ENCODE assay signal across 8 cellular contexts in the genomic region with DNA sequence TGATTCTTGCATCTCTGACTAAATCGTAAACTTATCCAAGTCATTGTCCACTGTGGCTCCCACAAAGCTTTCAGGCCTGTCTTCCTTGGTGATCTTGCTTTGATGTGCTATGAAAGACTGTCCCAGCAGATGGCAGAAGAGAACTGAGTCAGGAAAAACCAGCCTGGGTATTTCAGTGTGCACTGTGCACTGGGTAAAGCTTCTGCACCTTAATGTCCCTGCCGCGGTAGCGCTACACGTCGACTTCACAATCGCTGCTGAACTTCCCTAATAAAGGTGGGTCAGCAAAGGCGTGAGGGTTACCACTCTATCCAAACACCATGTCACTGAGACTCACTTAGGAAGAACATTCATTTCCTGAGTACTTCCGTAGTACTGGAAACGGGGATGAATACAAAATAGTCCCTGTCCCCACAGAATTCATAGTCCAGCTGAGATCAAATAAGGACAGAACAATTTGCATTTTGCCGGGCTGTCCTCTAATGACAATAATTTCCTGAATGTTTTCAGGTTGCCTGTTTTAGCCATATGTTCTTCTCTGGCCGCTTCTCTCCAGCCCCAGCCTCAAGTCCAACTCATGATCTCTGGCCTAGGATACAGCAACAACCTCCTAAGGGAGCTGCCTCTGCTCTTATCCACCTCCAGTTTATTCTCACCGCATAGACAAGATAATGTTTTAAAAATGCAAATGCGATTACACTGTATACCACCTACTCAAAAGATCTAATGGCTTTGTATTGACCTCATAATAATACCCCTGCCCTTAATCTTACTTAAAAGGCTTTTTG.
A peak's percentile ranks its signal among the peaks of the same experiment; 100 is the strongest.
DNase-seq lines count a peak whose midpoint lies in the region; ATAC-seq, FAIRE-seq and TF ChIP-seq lines count a peak whose summit lies in the region.

No MANE protein-coding gene starts in this region.

- 9 to 11% (median 10%) methylated on average over 14 of the region's 14 CpGs for WGBS in ovary, 3 donors
- 19 to 45% methylated on average over 6 to 14 of the region's 14 CpGs for WGBS in transverse colon (ENCODE audit: low coverage in 1 of 2), 2 donors

- H3K9me2 ChIP-seq in Karpas-422 (replicated peaks; ENCODE audit: insufficient read depth, low read length) = no peaks in the 10 kb centered on the region

- peak overlapping the region; percentile 72; the same call in 1 of the 2 replicates for H2AFZ ChIP-seq in Karpas-422 (ENCODE audit: low read length)

- TF ChIP-seq CTCF in RWPE1 (conservative IDR thresholded peaks at IDR 0.05; ENCODE audit: low read depth) (peak; percentile 93), ovary (IDR thresholded peaks at IDR 0.05) (peak in 2 of 3 donors; percentile 53), transverse colon (IDR thresholded peaks at IDR 0.05) (peak; percentile 66 to 81 (median 69))

- no peaks in the 10 kb centered on the region for H3K27me3 ChIP-seq in Karpas-422 (ENCODE audit: low read length)
- H3K27me3 ChIP-seq in ovary = no peaks in the 10 kb centered on the region
- H3K27me3 ChIP-seq in transverse colon = no peaks in the 10 kb centered on the region

- ATAC-seq in GM21737 (IDR thresholded peaks at IDR 0.05; ENCODE audit: unreplicated experiment) = peak; percentile 89

- H3K79me2 ChIP-seq in Karpas-422 (ENCODE audit: low read length) = no peaks in the 10 kb centered on the region

- H3K4me3 ChIP-seq in Karpas-422 (ENCODE audit: low read length) (peak overlapping the region; percentile 50), ovary (peak overlapping the region; percentile 27), transverse colon (peak overlapping the region in 1 of 4 donors; percentile 28)

- H3K9me3 ChIP-seq in Karpas-422 (ENCODE audit: low read length) (no peaks in the 10 kb centered on the region), ovary (no peaks in the 10 kb centered on the region), transverse colon (no peaks in the 10 kb centered on the region)

- H3K4me2 ChIP-seq in Karpas-422 (ENCODE audit: low read depth, low read length, poor library complexity, severe bottlenecking) = peak overlapping the region; percentile 67

- no peak for TF ChIP-seq EP300 in ovary (IDR thresholded peaks at IDR 0.05)
- TF ChIP-seq EP300 in transverse colon (IDR thresholded peaks at IDR 0.05; ENCODE audit: low read depth) = no peak

- POLR2A ChIA-PET in RWPE1 (lab: Yijun Ruan, JAX; ENCODE audit: low non-redundant PET) = no interaction called here

- intact Hi-C loops in ovary (cut with DNase I) (loop anchor here in 1 of 4 donors (10.0 kb wide), 3 partner anchors 108 to 548 kb away; no protein-coding TSS in a partner anchor), transverse colon (cut with DNase I; ENCODE audit: low total_unique reads) (no loop called here)

- CTCF ChIA-PET in RWPE1 (lab: Yijun Ruan, JAX) = interaction anchor here (0.6 to 2.3 kb wide), 25 partner anchors 12 to 1876 kb away, joined by 3 to 31 read pairs (median 4); no protein-coding TSS in a partner anchor

- FAIRE-seq in frontal cortex (lab: Jason Lieb, UNC) = no peak

- no peak for TF ChIP-seq POLR2A in ovary (IDR thresholded peaks at IDR 0.05)
- TF ChIP-seq POLR2A in transverse colon (IDR thresholded peaks at IDR 0.05) = no peak

- H3K4me1 ChIP-seq in Karpas-422 (ENCODE audit: low read length) (peaks cover 23% of the 10 kb centered on the region), ovary (ENCODE audit: insufficient read depth) (no peaks in the 10 kb centered on the region), transverse colon (peaks cover 0 to 8% (median 0%) of the 10 kb centered on the region in 4 donors)

- peak; percentile 75 for DNase-seq in ELF-1 (ENCODE audit: low read depth, low spot score)
- DNase-seq in Karpas-422 = peak; percentile 92
- peak; percentile 72 for DNase-seq in RWPE1 (ENCODE audit: low spot score)
- DNase-seq in activated effector memory CD4-positive, alpha-beta T cell treated with Interleukin-2 at 50 U/mL for 16 hours = peak; percentile 46
- DNase-seq in frontal cortex (ENCODE audit: low spot score in 2 of 2) = peak; percentile 27 to 62
- DNase-seq in ovary = peak; percentile 50 to 68 (median 53)
- DNase-seq in transverse colon = peak; percentile 78

- no peaks in the 10 kb centered on the region for H4K20me1 ChIP-seq in Karpas-422 (ENCODE audit: insufficient read depth, low read depth, low read length)

- H3K36me3 ChIP-seq in Karpas-422 (ENCODE audit: insufficient read depth, low read length) = no peaks in the 10 kb centered on the region
- no peaks in the 10 kb centered on the region for H3K36me3 ChIP-seq in ovary
- no peaks in the 10 kb centered on the region for H3K36me3 ChIP-seq in transverse colon

- H3K27ac ChIP-seq in Karpas-422 (ENCODE audit: low read length) = peak overlapping the region; percentile 62
- no peak overlapping the region for H3K27ac ChIP-seq in RWPE1
- H3K27ac ChIP-seq in ovary = no peak overlapping the region
- peak overlapping the region in 1 of 4 donors; percentile 22 for H3K27ac ChIP-seq in transverse colon

- in situ Hi-C loops in transverse colon (cut with MboI; ENCODE audit: low pct_ligation_motif_present in 1 of 4, low pct_unique_long_range_greater_than_20kb in 1 of 4, low sequenced_read_pairs in 3 of 4) = loop anchor here (25.0 kb wide), 4 partner anchors 135 to 540 kb away; no protein-coding TSS in a partner anchor

- H3K9ac ChIP-seq in Karpas-422 (ENCODE audit: low read length) = peak overlapping the region; percentile 46
